9 cellular contexts compared by ENCODE assay signal in the genomic region with DNA sequence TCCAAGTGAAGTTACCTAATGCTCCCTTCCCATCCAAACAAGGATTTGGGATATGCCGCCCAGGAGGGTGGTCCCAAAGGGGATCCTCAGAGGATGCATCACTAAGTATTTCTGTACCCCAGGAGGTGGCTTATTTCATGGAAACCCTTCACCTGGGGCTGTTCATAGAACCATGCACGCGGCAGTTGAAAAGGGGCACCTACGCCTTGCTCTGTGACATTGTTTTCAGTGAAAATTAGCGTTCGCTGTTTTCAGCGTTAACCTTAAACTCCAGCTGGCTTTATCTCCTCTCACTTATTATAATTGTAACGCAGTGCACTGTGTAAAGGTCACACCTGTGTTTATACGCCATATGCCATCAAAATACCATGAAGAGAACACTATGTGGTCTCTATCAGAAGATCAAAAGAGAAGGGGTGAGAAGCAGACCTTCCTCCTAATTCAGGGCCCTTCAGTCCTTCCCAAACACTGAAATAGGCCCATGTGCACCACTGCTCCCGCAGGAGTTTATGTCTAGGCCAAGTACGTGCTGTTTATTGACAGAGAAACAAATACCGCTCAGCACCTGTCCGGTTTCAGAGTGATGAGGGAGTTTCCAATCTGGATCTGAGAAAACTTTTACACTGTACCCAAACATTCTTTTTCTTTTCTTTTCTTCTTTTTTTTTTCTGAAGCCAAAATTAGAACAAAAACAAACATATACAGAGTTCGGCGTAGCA.
DNase-seq lines count a peak whose midpoint lies in the region; TF ChIP-seq lines count a peak whose summit lies in the region.
"Had no signal": no experiment of that assay in that cellular context is flagged by ENCODE, and none has a peak within 500 bp of the region (broad histone marks: within the 10 kb centered on the region; RNA-seq: fewer than 3 reads in every experiment).

No MANE protein-coding gene starts in this region.

- H3K4me3 Mint-ChIP-seq in activated naive CD8-positive, alpha-beta T cell, result peak overlapping the region; percentile 75

- H3K79me2 ChIP-seq in Karpas-422 (ENCODE audit: low read length) (peaks cover 89% of the 10 kb centered on the region), GM23248 (ENCODE audit: insufficient read depth) (no peaks in the 10 kb centered on the region)

- H3K4me1 Mint-ChIP-seq in activated naive CD8-positive, alpha-beta T cell (ENCODE audit: low read depth), result peaks cover 99% of the 10 kb centered on the region

- TF ChIP-seq CTCF in vagina (IDR thresholded peaks at IDR 0.05), result no peak
- no peak for TF ChIP-seq CTCF in sigmoid colon (IDR thresholded peaks at IDR 0.05)

- TF ChIP-seq EP300 in sigmoid colon (IDR thresholded peaks at IDR 0.05), result no peak

- WGBS in GM23248 (ENCODE audit: low coverage in 1 of 2, low lambda C conversion rate in 2 of 2, missing lambda C conversion rate in 2 of 2), 2 experiments, result 94 to 95% methylated on average over 15 of the region's 15 CpGs
- 16 to 44% methylated on average over 15 of the region's 15 CpGs for WGBS in sigmoid colon, 2 donors

- H3K36me3 Mint-ChIP-seq in activated naive CD8-positive, alpha-beta T cell, result peaks cover 16% of the 10 kb centered on the region

- H3K27me3 Mint-ChIP-seq in activated naive CD8-positive, alpha-beta T cell, result no peaks in the 10 kb centered on the region

- H3K27ac ChIP-seq in Karpas-422 (ENCODE audit: low read length), result peak overlapping the region; percentile 91
- peak overlapping the region; percentile 93 for H3K27ac ChIP-seq in vagina
- no peak overlapping the region for H3K27ac ChIP-seq in GM23248
- H3K27ac ChIP-seq in sigmoid colon, result peak overlapping the region in 1 of 4 donors; percentile 1

- peaks cover 100% of the 10 kb centered on the region for H3K4me1 ChIP-seq in Karpas-422 (ENCODE audit: low read length)
- H3K4me1 ChIP-seq in vagina, result peaks cover 79% of the 10 kb centered on the region
- peaks cover 13% of the 10 kb centered on the region for H3K4me1 ChIP-seq in GM23248 (ENCODE audit: insufficient read depth)
- peaks cover 0 to 32% (median 25%) of the 10 kb centered on the region in 4 donors for H3K4me1 ChIP-seq in sigmoid colon

- H3K9ac ChIP-seq in Karpas-422 (ENCODE audit: low read length) (peak overlapping the region; percentile 65), GM23248 (no peak overlapping the region)

- peak overlapping the region; percentile 64 for H3K4me2 ChIP-seq in Karpas-422 (ENCODE audit: low read depth, low read length, poor library complexity, severe bottlenecking)
- no peak overlapping the region for H3K4me2 ChIP-seq in GM23248 (ENCODE audit: unreplicated experiment)

- no peak overlapping the region for H2AFZ ChIP-seq in Karpas-422 (ENCODE audit: low read length)
- H2AFZ ChIP-seq in GM23248, result no peak overlapping the region

- H3K9me3 ChIP-seq in Karpas-422 (ENCODE audit: low read length) (no peaks in the 10 kb centered on the region), vagina (no peaks in the 10 kb centered on the region), GM23248 (ENCODE audit: low read depth) (no peaks in the 10 kb centered on the region), sigmoid colon (no peaks in the 10 kb centered on the region)

- H3K27ac Mint-ChIP-seq in activated naive CD8-positive, alpha-beta T cell, result peak overlapping the region; percentile 100

- H4K20me1 ChIP-seq in Karpas-422 (ENCODE audit: insufficient read depth, low read depth, low read length) (no peaks in the 10 kb centered on the region; the same call in 1 of the 2 replicates), GM23248 (ENCODE audit: insufficient read depth) (no peaks in the 10 kb centered on the region)

- TF ChIP-seq POLR2A in vagina (IDR thresholded peaks at IDR 0.05) (no peak), sigmoid colon (IDR thresholded peaks at IDR 0.05) (no peak)

- peaks cover 5% of the 10 kb centered on the region for H3K9me3 Mint-ChIP-seq in activated naive CD8-positive, alpha-beta T cell (ENCODE audit: low read depth)

- H3K27me3 ChIP-seq in Karpas-422 (ENCODE audit: low read length) (no peaks in the 10 kb centered on the region), vagina (no peaks in the 10 kb centered on the region), GM23248 (replicated peaks; ENCODE audit: insufficient read depth) (no peaks in the 10 kb centered on the region), sigmoid colon (no peaks in the 10 kb centered on the region)

- H3K4me3 ChIP-seq in Karpas-422 (ENCODE audit: low read length), result peak overlapping the region; percentile 49
- H3K4me3 ChIP-seq in vagina, result no peak overlapping the region
- H3K4me3 ChIP-seq in GM23248, result no peak overlapping the region
- no peak overlapping the region for H3K4me3 ChIP-seq in sigmoid colon

- intact Hi-C loops in vagina (cut with DNase I) (no loop called here), sigmoid colon (cut with DNase I) (no loop called here)

- peak; percentile 71 for DNase-seq in activated effector memory CD4-positive, alpha-beta T cell treated with anti-CD3 and anti-CD28 coated beads, Interleukin-2, amount 50 U/mL, for 16 hours
- no peak for DNase-seq in activated effector memory CD4-positive, alpha-beta T cell treated with Interleukin-2 at 50 U/mL for 16 hours
- DNase-seq in Karpas-422 (peak; percentile 59), vagina (ENCODE audit: extremely low spot score in 2 of 2) (no peak), GM23248 (no peak), sigmoid colon (no peak), NCI-H187 treated with DMSO at 0.1 percent for 48 hours (lab: John Stamatoyannopoulos, UW) (no peak)
- DNase-seq: C1 segment of cervical spinal cord had no signal

- peaks cover 17% of the 10 kb centered on the region for H3F3A ChIP-seq in GM23248 (ENCODE audit: insufficient read depth)

- H3K9me2 ChIP-seq in Karpas-422 (replicated peaks; ENCODE audit: insufficient read depth, low read length), result no peaks in the 10 kb centered on the region
- no peaks in the 10 kb centered on the region for H3K9me2 ChIP-seq in GM23248 (ENCODE audit: insufficient read depth)

- H3K36me3 ChIP-seq in Karpas-422 (ENCODE audit: insufficient read depth, low read length) (no peaks in the 10 kb centered on the region), vagina (no peaks in the 10 kb centered on the region), GM23248 (ENCODE audit: low read depth) (no peaks in the 10 kb centered on the region), sigmoid colon (no peaks in the 10 kb centered on the region)

- in situ Hi-C loops in GM23248 (cut with MboI), result no loop called here

Comparison
In these comparisons a context has a peak if more than half of its experiments do, and no peak if none do; other contexts are left out.
1. DNase-seq: peak in activated effector memory CD4-positive, alpha-beta T cell treated with anti-CD3 and anti-CD28 coated beads, Interleukin-2, amount 50 U/mL, for 16 hours (single experiment) and Karpas-422 (single experiment); none in activated effector memory CD4-positive, alpha-beta T cell treated with Interleukin-2 at 50 U/mL for 16 hours (single experiment), vagina (0 of 2), GM23248 (single experiment), sigmoid colon (single experiment) and NCI-H187 treated with DMSO at 0.1 percent for 48 hours (single experiment).